Comparison of ENCODE assay signal across 7 cellular contexts in genomic region chr6:165597821-165598220, GRCh38.
"Had no signal": no experiment of that assay in that cellular context is flagged by ENCODE, and none has a peak within 500 bp of the region (broad histone marks: within the 10 kb centered on the region; RNA-seq: fewer than 3 reads in every experiment).

No MANE protein-coding gene starts in this region.

- H3K4me2 ChIP-seq: KMS-11 had no signal

- ATAC-seq: HepG2, K562 had no signal

- H3K9ac ChIP-seq: KMS-11 had no signal

- DNase-seq: KBM-7, KG1 had no signal

- FAIRE-seq: HepG2, HTR-8/SVneo, K562 had no signal

- H3K27ac ChIP-seq: HL-60, KMS-11 had no signal

- H3K4me3 ChIP-seq: K562 had no signal
